Comparison of ENCODE assay signal across 20 cellular contexts in the genomic region with DNA sequence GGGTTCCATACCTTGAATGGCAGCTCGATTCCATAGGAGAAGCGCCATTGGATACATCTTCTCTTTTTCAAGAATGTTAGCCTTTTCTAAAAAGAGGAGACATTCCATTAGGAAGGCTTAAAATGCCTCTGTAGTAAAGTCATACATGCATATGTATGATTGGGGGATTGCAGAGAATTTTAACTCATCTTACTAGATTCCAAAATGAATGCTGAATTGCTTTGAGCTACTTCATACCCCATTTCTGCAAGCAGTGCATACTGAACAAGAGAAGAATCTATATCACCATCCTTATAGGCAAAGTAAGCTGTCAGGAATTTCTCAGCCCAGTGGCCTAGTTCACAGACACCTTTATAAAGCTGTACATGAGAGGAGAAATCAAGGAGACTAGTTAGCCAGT.
DNase-seq lines count a peak whose midpoint lies in the region; ATAC-seq and TF ChIP-seq lines count a peak whose summit lies in the region.
"Had no signal": no experiment of that assay in that cellular context is flagged by ENCODE, and none has a peak within 500 bp of the region (broad histone marks: within the 10 kb centered on the region; RNA-seq: fewer than 3 reads in every experiment).

No MANE protein-coding gene starts in this region.

- H3K4me1 ChIP-seq in neuron (ENCODE audit: insufficient read depth, low read length), result peaks cover 33% of the 10 kb centered on the region
- peaks cover 0 to 54% (median 42%) of the 10 kb centered on the region in 4 donors for H3K4me1 ChIP-seq in tibial artery
- H3K4me1 ChIP-seq in testis, result no peaks in the 10 kb centered on the region
- H3K4me1 ChIP-seq: foreskin keratinocyte had no signal

- H3K4me3 ChIP-seq in neuron (ENCODE audit: low read length) (no peak overlapping the region), tibial artery (no peak overlapping the region), testis (no peak overlapping the region)
- H3K4me3 ChIP-seq: mucosa of descending colon, neural progenitor cell had no signal

- no peak for TF ChIP-seq CTCF in tibial artery (IDR thresholded peaks at IDR 0.05)
- no peak for TF ChIP-seq CTCF in testis (IDR thresholded peaks at IDR 0.05)

- no peak for TF ChIP-seq POLR2A in testis (IDR thresholded peaks at IDR 0.05)

- H3K27me3 ChIP-seq in neuron (ENCODE audit: insufficient read depth, low read length) (no peaks in the 10 kb centered on the region), tibial artery (no peaks in the 10 kb centered on the region), testis (no peaks in the 10 kb centered on the region)
- H3K27me3 ChIP-seq: neural progenitor cell had no signal

- H3K36me3 ChIP-seq in neuron (ENCODE audit: insufficient read depth, low read length) (no peaks in the 10 kb centered on the region), tibial artery (no peaks in the 10 kb centered on the region), testis (ENCODE audit: low read depth, missing control alignments) (no peaks in the 10 kb centered on the region)
- H3K36me3 ChIP-seq: neural progenitor cell had no signal

- no peaks in the 10 kb centered on the region for H3K9me3 ChIP-seq in neuron (ENCODE audit: low read length)
- no peaks in the 10 kb centered on the region for H3K9me3 ChIP-seq in tibial artery
- H3K9me3 ChIP-seq in testis, result no peaks in the 10 kb centered on the region
- H3K9me3 ChIP-seq: mucosa of descending colon had no signal

- peak; percentile 16 for DNase-seq in GM03348 (ENCODE audit: low spot score)
- DNase-seq in caudate nucleus (lab: John Stamatoyannopoulos, UW), result no peak
- DNase-seq in tibial artery, result no peak
- DNase-seq in activated CD4-positive, CD25-positive, alpha-beta regulatory T cell (lab: John Stamatoyannopoulos, UW), result no peak
- DNase-seq in testis, result no peak
- no peak for DNase-seq in NCI-H1105 (lab: John Stamatoyannopoulos, UW)
- DNase-seq: activated CD4-positive, alpha-beta memory T cell treated with anti-CD3 and anti-CD28 coated beads, Interleukin-2, amount 10 ng/mL, durations not matched to agents 7 days and 5 days; activated gamma-delta T cell; CD4-positive, alpha-beta T cell; DMS 273 treated with DMSO at 0.1 percent for 48 hours; H9; stimulated activated CD4-positive, alpha-beta T cell treated with anti-CD3 and anti-CD28 coated beads, Interleukin-4, amount 100 ng/mL, for 24 hours; T1000 had no signal

- H3K27ac ChIP-seq in caudate nucleus (ENCODE audit: low read depth, low read length) (peak overlapping the region; percentile 64), tibial artery (peak overlapping the region; percentile 76 to 81), testis (no peak overlapping the region)
- H3K27ac ChIP-seq: foreskin keratinocyte, KMS-11, neural progenitor cell, RWPE1 had no signal

- ATAC-seq in HG02763 (IDR thresholded peaks at IDR 0.05; ENCODE audit: unreplicated experiment), result no peak
- ATAC-seq: foreskin keratinocyte had no signal

- intact Hi-C loops in tibial artery (cut with DNase I; ENCODE audit: low total_unique reads), result loop anchor here (10.0 kb wide), 1 partner anchor 70 kb away; no protein-coding TSS in a partner anchor
- intact Hi-C loops in testis (cut with DNase I; ENCODE audit: low total_unique reads), result no loop called here

- peak overlapping the region; percentile 51 for H2AFZ ChIP-seq in neuron (ENCODE audit: low read depth, low read length)
- H2AFZ ChIP-seq: neural progenitor cell had no signal

- WGBS in testis, 2 donors, result 88 to 90% methylated on average over 2 of the region's 2 CpGs

Comparison
In these comparisons a context has a peak if more than half of its experiments do, and no peak if none do; other contexts are left out.
1. H3K27ac ChIP-seq: peak in caudate nucleus (single experiment) and tibial artery (2 of 2); none in testis (0 of 2).